In genomic region chr4:92522371-92522770, GRCh38 we compare ENCODE assay signal across 21 cellular contexts.
"Had no signal": no experiment of that assay in that cellular context is flagged by ENCODE, and none has a peak within 500 bp of the region (broad histone marks: within the 10 kb centered on the region; RNA-seq: fewer than 3 reads in every experiment).

No MANE protein-coding gene starts in this region.

- H3K27ac ChIP-seq: body of pancreas, neutrophil, sigmoid colon, spleen, thoracic aorta had no signal

- ATAC-seq: activated CD8-positive, alpha-beta T cell treated with anti-CD3 and anti-CD28 coated beads, Interleukin-2, amount 10 ng/mL, durations not matched to agents 7 days and 5 days; activated T-cell treated with anti-CD3 and anti-CD28 coated beads, Interleukin-2, amount 50 U/mL, for 4 hours; body of pancreas; left lobe of liver; mucosa of descending colon; stimulated activated naive B cell treated with anti-CD40 and anti-IgM and Interleukin-4, amounts not matched to agents 10 μg/mL and 1 μg/mL and 100 μg/mL, for 72 hours had no signal

- H3K36me3 ChIP-seq: neutrophil, sigmoid colon, spleen, thoracic aorta had no signal

- H3K4me1 ChIP-seq: body of pancreas, sigmoid colon, spleen had no signal

- H3K4me3 ChIP-seq: body of pancreas, mucosa of descending colon, sigmoid colon, spleen, thoracic aorta had no signal

- H3K27me3 ChIP-seq: body of pancreas, neutrophil, sigmoid colon, spleen had no signal

- H3K9me3 ChIP-seq: body of pancreas, mucosa of descending colon, neutrophil, sigmoid colon, thoracic aorta had no signal

- DNase-seq: activated CD4-positive, alpha-beta T cell treated with anti-CD3 and anti-CD28 coated beads for 48 hours; activated CD4-positive, CD25-positive, alpha-beta regulatory T cell; activated CD8-positive, alpha-beta T cell treated with anti-CD3 and anti-CD28 coated beads, Interleukin-2, amount 10 ng/mL, durations not matched to agents 7 days and 5 days; activated naive CD4-positive, alpha-beta T cell treated with anti-CD3 and anti-CD28 coated beads for 36 hours; activated T-cell treated with anti-CD3 and anti-CD28 coated beads, Interleukin-2, amount 50 U/mL, for 4 hours; body of pancreas; caudate nucleus; erythroblast; foreskin melanocyte; glutamatergic neuron; hypothalamus; kidney; mucosa of descending colon; naive B cell; sigmoid colon; spleen; stimulated activated naive B cell treated with anti-CD40 and anti-IgM and Interleukin-4, amounts not matched to agents 10 μg/mL and 1 μg/mL and 100 μg/mL, for 72 hours; SW 1271 had no signal
